Comparison of ENCODE assay signal across 11 cellular contexts in the genomic region with DNA sequence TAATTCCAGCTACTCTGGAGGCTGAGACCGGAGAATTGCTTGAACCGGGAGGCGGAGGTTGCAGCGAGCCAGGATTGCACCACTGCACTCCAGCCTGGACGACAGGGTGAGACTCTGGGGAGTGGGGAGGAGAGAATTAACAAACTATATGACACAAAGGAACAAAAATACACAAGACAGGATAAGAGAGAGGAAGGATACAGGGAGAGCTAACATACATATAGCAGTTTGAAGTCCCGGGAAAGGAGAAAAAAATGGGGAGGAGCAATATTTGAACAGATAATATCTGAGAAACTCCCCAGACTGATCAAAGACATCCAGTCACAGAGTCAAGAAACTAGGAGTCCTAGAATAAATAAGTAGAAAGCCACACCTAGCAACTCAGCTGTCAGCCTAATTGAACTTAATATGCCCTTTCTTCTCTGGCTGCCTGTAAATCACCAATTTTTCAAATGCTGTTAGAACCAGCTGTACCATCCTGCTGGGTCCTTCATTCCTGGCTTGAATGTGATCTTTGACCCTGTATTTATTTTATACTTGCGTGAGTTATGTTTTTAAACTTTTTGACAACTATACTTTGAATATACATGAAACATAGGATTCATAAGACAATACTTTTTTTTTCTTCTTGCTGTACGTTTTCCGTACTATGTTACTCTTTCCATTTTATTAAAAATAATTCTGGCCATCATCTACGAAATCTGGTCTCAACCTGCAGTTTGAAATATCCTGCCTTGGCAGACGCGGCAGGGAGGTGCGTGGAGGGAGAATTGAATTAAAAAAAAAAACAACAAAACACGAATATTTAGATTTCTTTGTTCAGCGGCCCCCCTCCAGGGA. TPM values are rescaled to one million over a fixed set of nuclear protein-coding genes. Genes with fewer than 3 reads are reported as not detected.
DNase-seq lines count a peak whose midpoint lies in the region; ATAC-seq and TF ChIP-seq lines count a peak whose summit lies in the region.
"Had no signal": no experiment of that assay in that cellular context is flagged by ENCODE, and none has a peak within 500 bp of the region (broad histone marks: within the 10 kb centered on the region; RNA-seq: fewer than 3 reads in every experiment).

No MANE protein-coding gene starts in this region.

- H3K4me1 ChIP-seq in SJSA1 (replicated peaks) = peaks cover 17% of the 10 kb centered on the region
- no peaks in the 10 kb centered on the region for H3K4me1 ChIP-seq in right cardiac atrium (ENCODE audit: control insufficient read depth, insufficient read depth, low read length)
- H3K4me1 ChIP-seq in prostate gland (replicated peaks) = no peaks in the 10 kb centered on the region

- peak overlapping the region; percentile 22 for H3K27ac Mint-ChIP-seq in Calu3 (ENCODE audit: unreplicated experiment)
- H3K27ac Mint-ChIP-seq in activated CD8-positive, alpha-beta T cell treated with anti-CD3 and anti-CD28 coated beads for 36 hours = no peak overlapping the region
- H3K27ac Mint-ChIP-seq: activated CD4-positive, alpha-beta T cell treated with anti-CD3 and anti-CD28 coated beads, Interleukin-2, amount 10 ng/mL, durations not matched to agents 24 days and 14 days; memory B cell had no signal

- 36% methylated on average over 15 of the region's 15 CpGs for WGBS in right cardiac atrium
- WGBS in prostate gland = 19% methylated on average over 15 of the region's 15 CpGs

- ATAC-seq in right cardiac atrium = peak in 1 of 2 donors; percentile 31
- no peak for ATAC-seq in activated CD8-positive, alpha-beta T cell treated with anti-CD3 and anti-CD28 coated beads for 36 hours

- CTCF ChIA-PET in Calu3 (lab: Charles Lee) = interaction anchor here (1.3 kb wide), 1 partner anchor 66 kb away, joined by 8 read pairs; no protein-coding TSS in a partner anchor
- CTCF ChIA-PET in activated CD8-positive, alpha-beta T cell treated with anti-CD3 and anti-CD28 coated beads for 36 hours (lab: Charles Lee) = interaction anchor here (1.0 kb wide), 1 partner anchor 66 kb away, joined by 3 read pairs; no protein-coding TSS in a partner anchor

- POLR2A ChIA-PET in activated CD8-positive, alpha-beta T cell treated with anti-CD3 and anti-CD28 coated beads for 36 hours (lab: Charles Lee) = interaction anchor here (0.9 kb wide), 1 partner anchor 32 kb away, joined by 3 read pairs; no protein-coding TSS in a partner anchor

- H3K4me3 ChIP-seq in SJSA1 (peak overlapping the region; percentile 54), right cardiac atrium (ENCODE audit: low read length) (peak overlapping the region; percentile 46), prostate gland (peak overlapping the region; percentile 68 to 71)

- no peaks in the 10 kb centered on the region for H3K9me3 ChIP-seq in SJSA1 (replicated peaks)
- H3K9me3 ChIP-seq in right cardiac atrium (ENCODE audit: control insufficient read depth, low read length) = no peaks in the 10 kb centered on the region
- no peaks in the 10 kb centered on the region for H3K9me3 ChIP-seq in prostate gland

- H3K27me3 ChIP-seq in SJSA1 (replicated peaks) (peaks cover 8% of the 10 kb centered on the region), right cardiac atrium (ENCODE audit: control insufficient read depth, insufficient read depth) (no peaks in the 10 kb centered on the region), prostate gland (replicated peaks; ENCODE audit: insufficient read depth) (no peaks in the 10 kb centered on the region)

- intact Hi-C loops in Calu3 (cut with micrococcal nuclease; ENCODE audit: unreplicated experiment) (no loop called here), right cardiac atrium (cut with DNase I) (no loop called here), prostate gland (cut with DNase I) (no loop called here)
- intact Hi-C loops in activated CD8-positive, alpha-beta T cell treated with anti-CD3 and anti-CD28 coated beads for 36 hours (cut with micrococcal nuclease) = no loop called here

- no peak overlapping the region for H3K27ac ChIP-seq in SJSA1
- H3K27ac ChIP-seq in right cardiac atrium (ENCODE audit: low read length) = peak overlapping the region; percentile 37
- peak overlapping the region; percentile 91 to 96 for H3K27ac ChIP-seq in prostate gland

- H3K36me3 Mint-ChIP-seq in Calu3 (ENCODE audit: insufficient read depth, unreplicated experiment) = peaks cover 17% of the 10 kb centered on the region
- peaks cover 10% of the 10 kb centered on the region for H3K36me3 Mint-ChIP-seq in activated CD8-positive, alpha-beta T cell treated with anti-CD3 and anti-CD28 coated beads for 36 hours (ENCODE audit: low read depth)

- DNase-seq in Calu3 (no peak), SJSA1 (ENCODE audit: low read depth in 1 of 2, low spot score in 2 of 2) (peak in 1 of 2 experiments; percentile 11), right cardiac atrium (peak; percentile 49 to 65 (median 60)), prostate gland (ENCODE audit: low spot score) (peak; percentile 71), T-helper 9 cell (no peak), T-helper 2 cell (no peak)
- DNase-seq in stimulated activated naive CD4-positive, alpha-beta T cell treated with Interleukin-2 at 50 U/mL for 16 hours (lab: John Stamatoyannopoulos, UW) = no peak
- DNase-seq in activated CD8-positive, alpha-beta T cell treated with anti-CD3 and anti-CD28 coated beads for 36 hours = no peak
- DNase-seq: activated CD4-positive, alpha-beta T cell treated with anti-CD3 and anti-CD28 coated beads, Interleukin-2, amount 10 ng/mL, durations not matched to agents 24 days and 14 days; KBM-7 had no signal

- peak overlapping the region; percentile 70 for H3K4me3 Mint-ChIP-seq in Calu3 (ENCODE audit: low read depth, unreplicated experiment)
- H3K4me3 Mint-ChIP-seq in activated CD8-positive, alpha-beta T cell treated with anti-CD3 and anti-CD28 coated beads for 36 hours = no peak overlapping the region
- H3K4me3 Mint-ChIP-seq: activated CD4-positive, alpha-beta T cell treated with anti-CD3 and anti-CD28 coated beads, Interleukin-2, amount 10 ng/mL, durations not matched to agents 24 days and 14 days; memory B cell had no signal

- peaks cover 46% of the 10 kb centered on the region for H3K4me1 Mint-ChIP-seq in Calu3 (ENCODE audit: low read depth, unreplicated experiment)
- peaks cover 5% of the 10 kb centered on the region for H3K4me1 Mint-ChIP-seq in activated CD8-positive, alpha-beta T cell treated with anti-CD3 and anti-CD28 coated beads for 36 hours (ENCODE audit: low read depth)
- H3K4me1 Mint-ChIP-seq: memory B cell had no signal

- no TSS peak for BruUV-seq in Calu3 (replicated peaks; lab: Mats Ljungman, UMichigan)

- no peaks in the 10 kb centered on the region for H3K36me3 ChIP-seq in SJSA1
- no peaks in the 10 kb centered on the region for H3K36me3 ChIP-seq in prostate gland

- TF ChIP-seq CTCF in Calu3 (IDR thresholded peaks at IDR 0.05; ENCODE audit: unreplicated experiment) (no peak), prostate gland (IDR thresholded peaks at IDR 0.05) (no peak)
- TF ChIP-seq CTCF in activated CD8-positive, alpha-beta T cell treated with anti-CD3 and anti-CD28 coated beads for 36 hours (IDR thresholded peaks at IDR 0.05) = no peak

- no peaks in the 10 kb centered on the region for H3K27me3 Mint-ChIP-seq in Calu3 (ENCODE audit: unreplicated experiment)
- H3K27me3 Mint-ChIP-seq in activated CD8-positive, alpha-beta T cell treated with anti-CD3 and anti-CD28 coated beads for 36 hours = peaks cover 42% of the 10 kb centered on the region

- peaks cover 7% of the 10 kb centered on the region for H3K9me3 Mint-ChIP-seq in Calu3 (ENCODE audit: low read depth, unreplicated experiment)
- H3K9me3 Mint-ChIP-seq in activated CD8-positive, alpha-beta T cell treated with anti-CD3 and anti-CD28 coated beads for 36 hours = peaks cover 15% of the 10 kb centered on the region

- TF ChIP-seq POLR2A in prostate gland (IDR thresholded peaks at IDR 0.05) = no peak

RNA-seq across cellular contexts. Expression of gene CYP27A1, which starts 0.9 kb away (rescaled TPM):
- total RNA-seq in Calu3 (2022) (11.8 and 12.2 TPM in 2 replicates), right cardiac atrium (10 to 100 TPM; 15.0 to 20.2 (median 16.3) TPM), prostate gland (10 to 100 TPM; 97.7 to 98.3 TPM)
- total RNA-seq in SJSA1 (2014; rRNA removed; shearing (Covaris generic)) = 4.1 and 5.5 TPM in 2 replicates
- 14.0 TPM for polyA plus RNA-seq in right cardiac atrium
- under 1 TPM; 0.14 to 0.18 TPM for total RNA-seq in activated CD8-positive, alpha-beta T cell treated with anti-CD3 and anti-CD28 coated beads for 36 hours

RNA-seq across cellular contexts. Expression of gene PRKAG3, which starts 50.5 kb away (rescaled TPM):
- total RNA-seq in Calu3 (2022) (not detected in 2 replicates), right cardiac atrium (under 1 TPM in 2 of 4 donors, not detected in 2; 0.14 to 0.15 TPM), prostate gland (under 1 TPM in 1 of 2 donors, not detected in 1; 0.14 TPM)
- not detected in 2 replicates for total RNA-seq in SJSA1 (2014; rRNA removed; shearing (Covaris generic))
- 0.07 TPM for polyA plus RNA-seq in right cardiac atrium
- total RNA-seq in activated CD8-positive, alpha-beta T cell treated with anti-CD3 and anti-CD28 coated beads for 36 hours = not detected
- total RNA-seq: activated CD4-positive, alpha-beta T cell treated with anti-CD3 and anti-CD28 coated beads, Interleukin-2, amount 10 ng/mL, durations not matched to agents 24 days and 14 days had no signal

Comparison
In these comparisons a context has a peak if more than half of its experiments do, and no peak if none do; other contexts are left out.
1. DNase-seq: peak in right cardiac atrium (3 of 3) and prostate gland (single experiment); none in Calu3 (single experiment), stimulated activated naive CD4-positive, alpha-beta T cell treated with Interleukin-2 at 50 U/mL for 16 hours (single experiment), T-helper 9 cell (single experiment), T-helper 2 cell (0 of 5) and activated CD8-positive, alpha-beta T cell treated with anti-CD3 and anti-CD28 coated beads for 36 hours (single experiment).
2. Peak in every context shown above with its lines, with median percentiles within 50 percentile points of each other: H3K4me3 ChIP-seq.